Comparison of ENCODE assay signal across 1 cellular context in the genomic region with DNA sequence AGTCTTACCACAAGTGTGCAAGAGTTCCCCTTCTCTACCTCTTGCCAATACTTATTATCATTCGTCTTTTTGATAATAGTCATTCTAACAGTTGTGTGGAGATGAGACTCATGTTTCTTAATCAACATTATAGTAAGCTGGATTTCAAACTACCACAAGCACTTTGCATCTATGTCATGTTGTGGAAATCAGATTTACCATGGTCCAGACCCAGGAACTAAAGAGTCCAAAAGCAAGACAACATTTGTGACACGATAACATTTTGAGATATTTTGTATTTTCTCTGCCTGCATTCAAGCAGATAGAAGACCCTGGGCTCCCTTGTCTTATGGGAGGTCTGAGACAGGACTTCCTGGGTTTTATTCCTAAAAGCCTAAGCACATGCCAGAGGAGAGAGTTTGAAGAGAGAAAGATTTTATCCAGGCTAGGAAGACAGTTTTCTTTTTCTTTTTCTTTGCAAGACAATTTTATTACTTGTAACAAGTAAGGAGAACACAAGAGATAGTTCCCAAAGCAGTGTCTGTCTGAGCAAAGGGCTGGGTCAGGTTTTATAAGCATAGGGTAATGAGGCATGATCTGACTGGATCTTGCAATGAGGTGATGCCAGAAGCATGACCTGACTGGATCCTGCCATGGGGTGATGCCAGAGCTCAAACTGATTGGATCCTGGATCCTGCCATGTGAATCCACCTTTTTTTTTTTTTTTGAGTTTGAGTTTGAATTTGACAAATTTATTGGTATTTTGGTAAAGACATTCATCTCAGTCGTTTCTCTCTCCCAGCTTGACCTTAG.
A peak's percentile ranks its signal among the peaks of the same experiment; 100 is the strongest.
TF ChIP-seq lines count a peak whose summit lies in the region.

No MANE protein-coding gene starts in this region.

TF ChIP-seq in K562, 482 proteins besides CTCF, POLR2A, EP300 and RAD21 (continued from another document and continues in another):
- TF ChIP-seq ZNF318 (IDR thresholded peaks at IDR 0.05; ENCODE audit: borderline replicate concordance in 1 of 2, low read depth in 1 of 2) (no peak), SMARCA4 (IDR thresholded peaks at IDR 0.05) (no peak), CREM (IDR thresholded peaks at IDR 0.05; ENCODE audit: low read depth) (no peak), MTA2 (IDR thresholded peaks at IDR 0.05; ENCODE audit: low read depth) (no peak), ZFX (CRISPR knock-in tag; IDR thresholded peaks at IDR 0.05) (no peak), ZNF707 (CRISPR knock-in tag; conservative IDR thresholded peaks at IDR 0.05) (no peak), MED1 (CRISPR knock-in tag; IDR thresholded peaks at IDR 0.05; ENCODE audit: borderline replicate concordance) (no peak), ZBTB33 (CRISPR knock-in tag; IDR thresholded peaks at IDR 0.05) (no peak), RHOXF2B (CRISPR knock-in tag; conservative IDR thresholded peaks at IDR 0.05) (peak; percentile 88), TCF7 (IDR thresholded peaks at IDR 0.05; ENCODE audit: borderline replicate concordance) (no peak), CBFA2T2 (conservative IDR thresholded peaks at IDR 0.05) (no peak), NFIX (CRISPR knock-in tag; IDR thresholded peaks at IDR 0.05; ENCODE audit: low read depth) (no peak), TCF3 (CRISPR knock-in tag; IDR thresholded peaks at IDR 0.05) (no peak), NCOA4 (IDR thresholded peaks at IDR 0.05; ENCODE audit: partially characterized antibody) (no peak), RFX1 (IDR thresholded peaks at IDR 0.05) (no peak), HDAC1 (IDR thresholded peaks at IDR 0.05) (no peak), ILF3 (IDR thresholded peaks at IDR 0.05; ENCODE audit: borderline replicate concordance) (no peak), SMARCE1 (IDR thresholded peaks at IDR 0.05) (no peak), ZNF143 (CRISPR knock-in tag; IDR thresholded peaks at IDR 0.05) (no peak), MEIS2 (IDR thresholded peaks at IDR 0.05; ENCODE audit: partially characterized antibody) (peak; percentile 27), HNRNPUL1 (IDR thresholded peaks at IDR 0.05; ENCODE audit: low read length) (no peak), CCNT2 (IDR thresholded peaks at IDR 0.05; ENCODE audit: borderline replicate concordance, extremely low read depth, insufficient read length, low read depth, low read length) (no peak), CGGBP1 (CRISPR knock-in tag; IDR thresholded peaks at IDR 0.05) (no peak), E2F1 (CRISPR knock-in tag; IDR thresholded peaks at IDR 0.05) (no peak), MAZ (CRISPR knock-in tag; conservative IDR thresholded peaks at IDR 0.05 in 1 of 2, IDR thresholded peaks at IDR 0.05 in 1 of 2) (0 out of 4 replicates have a peak, but pooled peaks of 1 of the 2 experiments have one; percentile 25), FOXK1 (CRISPR knock-in tag; IDR thresholded peaks at IDR 0.05; ENCODE audit: borderline replicate concordance) (no peak)
- TF ChIP-seq, protein P1, sequence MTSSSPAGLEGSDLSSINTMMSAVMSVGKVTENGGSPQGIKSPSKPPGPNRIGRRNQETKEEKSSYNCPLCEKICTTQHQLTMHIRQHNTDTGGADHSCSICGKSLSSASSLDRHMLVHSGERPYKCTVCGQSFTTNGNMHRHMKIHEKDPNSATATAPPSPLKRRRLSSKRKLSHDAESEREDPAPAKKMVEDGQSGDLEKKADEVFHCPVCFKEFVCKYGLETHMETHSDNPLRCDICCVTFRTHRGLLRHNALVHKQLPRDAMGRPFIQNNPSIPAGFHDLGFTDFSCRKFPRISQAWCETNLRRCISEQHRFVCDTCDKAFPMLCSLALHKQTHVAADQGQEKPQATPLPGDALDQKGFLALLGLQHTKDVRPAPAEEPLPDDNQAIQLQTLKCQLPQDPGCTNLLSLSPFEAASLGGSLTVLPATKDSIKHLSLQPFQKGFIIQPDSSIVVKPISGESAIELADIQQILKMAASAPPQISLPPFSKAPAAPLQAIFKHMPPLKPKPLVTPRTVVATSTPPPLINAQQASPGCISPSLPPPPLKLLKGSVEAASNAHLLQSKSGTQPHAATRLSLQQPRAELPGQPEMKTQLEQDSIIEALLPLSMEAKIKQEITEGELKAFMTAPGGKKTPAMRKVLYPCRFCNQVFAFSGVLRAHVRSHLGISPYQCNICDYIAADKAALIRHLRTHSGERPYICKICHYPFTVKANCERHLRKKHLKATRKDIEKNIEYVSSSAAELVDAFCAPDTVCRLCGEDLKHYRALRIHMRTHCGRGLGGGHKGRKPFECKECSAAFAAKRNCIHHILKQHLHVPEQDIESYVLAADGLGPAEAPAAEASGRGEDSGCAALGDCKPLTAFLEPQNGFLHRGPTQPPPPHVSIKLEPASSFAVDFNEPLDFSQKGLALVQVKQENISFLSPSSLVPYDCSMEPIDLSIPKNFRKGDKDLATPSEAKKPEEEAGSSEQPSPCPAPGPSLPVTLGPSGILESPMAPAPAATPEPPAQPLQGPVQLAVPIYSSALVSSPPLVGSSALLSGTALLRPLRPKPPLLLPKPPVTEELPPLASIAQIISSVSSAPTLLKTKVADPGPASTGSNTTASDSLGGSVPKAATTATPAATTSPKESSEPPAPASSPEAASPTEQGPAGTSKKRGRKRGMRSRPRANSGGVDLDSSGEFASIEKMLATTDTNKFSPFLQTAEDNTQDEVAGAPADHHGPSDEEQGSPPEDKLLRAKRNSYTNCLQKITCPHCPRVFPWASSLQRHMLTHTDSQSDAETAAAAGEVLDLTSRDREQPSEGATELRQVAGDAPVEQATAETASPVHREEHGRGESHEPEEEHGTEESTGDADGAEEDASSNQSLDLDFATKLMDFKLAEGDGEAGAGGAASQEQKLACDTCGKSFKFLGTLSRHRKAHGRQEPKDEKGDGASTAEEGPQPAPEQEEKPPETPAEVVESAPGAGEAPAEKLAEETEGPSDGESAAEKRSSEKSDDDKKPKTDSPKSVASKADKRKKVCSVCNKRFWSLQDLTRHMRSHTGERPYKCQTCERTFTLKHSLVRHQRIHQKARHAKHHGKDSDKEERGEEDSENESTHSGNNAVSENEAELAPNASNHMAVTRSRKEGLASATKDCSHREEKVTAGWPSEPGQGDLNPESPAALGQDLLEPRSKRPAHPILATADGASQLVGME (CRISPR knock-in tag; IDR thresholded peaks at IDR 0.05) = no peak
- TF ChIP-seq, protein P2, sequence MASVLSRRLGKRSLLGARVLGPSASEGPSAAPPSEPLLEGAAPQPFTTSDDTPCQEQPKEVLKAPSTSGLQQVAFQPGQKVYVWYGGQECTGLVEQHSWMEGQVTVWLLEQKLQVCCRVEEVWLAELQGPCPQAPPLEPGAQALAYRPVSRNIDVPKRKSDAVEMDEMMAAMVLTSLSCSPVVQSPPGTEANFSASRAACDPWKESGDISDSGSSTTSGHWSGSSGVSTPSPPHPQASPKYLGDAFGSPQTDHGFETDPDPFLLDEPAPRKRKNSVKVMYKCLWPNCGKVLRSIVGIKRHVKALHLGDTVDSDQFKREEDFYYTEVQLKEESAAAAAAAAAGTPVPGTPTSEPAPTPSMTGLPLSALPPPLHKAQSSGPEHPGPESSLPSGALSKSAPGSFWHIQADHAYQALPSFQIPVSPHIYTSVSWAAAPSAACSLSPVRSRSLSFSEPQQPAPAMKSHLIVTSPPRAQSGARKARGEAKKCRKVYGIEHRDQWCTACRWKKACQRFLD (CRISPR knock-in tag; IDR thresholded peaks at IDR 0.05) = peak; percentile 47
- TF ChIP-seq, protein P3, sequence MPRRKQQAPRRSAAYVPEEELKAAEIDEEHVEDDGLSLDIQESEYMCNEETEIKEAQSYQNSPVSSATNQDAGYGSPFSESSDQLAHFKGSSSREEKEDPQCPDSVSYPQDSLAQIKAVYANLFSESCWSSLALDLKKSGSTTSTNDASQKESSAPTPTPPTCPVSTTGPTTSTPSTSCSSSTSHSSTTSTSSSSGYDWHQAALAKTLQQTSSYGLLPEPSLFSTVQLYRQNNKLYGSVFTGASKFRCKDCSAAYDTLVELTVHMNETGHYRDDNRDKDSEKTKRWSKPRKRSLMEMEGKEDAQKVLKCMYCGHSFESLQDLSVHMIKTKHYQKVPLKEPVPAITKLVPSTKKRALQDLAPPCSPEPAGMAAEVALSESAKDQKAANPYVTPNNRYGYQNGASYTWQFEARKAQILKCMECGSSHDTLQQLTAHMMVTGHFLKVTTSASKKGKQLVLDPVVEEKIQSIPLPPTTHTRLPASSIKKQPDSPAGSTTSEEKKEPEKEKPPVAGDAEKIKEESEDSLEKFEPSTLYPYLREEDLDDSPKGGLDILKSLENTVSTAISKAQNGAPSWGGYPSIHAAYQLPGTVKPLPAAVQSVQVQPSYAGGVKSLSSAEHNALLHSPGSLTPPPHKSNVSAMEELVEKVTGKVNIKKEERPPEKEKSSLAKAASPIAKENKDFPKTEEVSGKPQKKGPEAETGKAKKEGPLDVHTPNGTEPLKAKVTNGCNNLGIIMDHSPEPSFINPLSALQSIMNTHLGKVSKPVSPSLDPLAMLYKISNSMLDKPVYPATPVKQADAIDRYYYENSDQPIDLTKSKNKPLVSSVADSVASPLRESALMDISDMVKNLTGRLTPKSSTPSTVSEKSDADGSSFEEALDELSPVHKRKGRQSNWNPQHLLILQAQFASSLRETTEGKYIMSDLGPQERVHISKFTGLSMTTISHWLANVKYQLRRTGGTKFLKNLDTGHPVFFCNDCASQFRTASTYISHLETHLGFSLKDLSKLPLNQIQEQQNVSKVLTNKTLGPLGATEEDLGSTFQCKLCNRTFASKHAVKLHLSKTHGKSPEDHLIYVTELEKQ (CRISPR knock-in tag; IDR thresholded peaks at IDR 0.05) = no peak
